In genomic region chr10:93148476-93148875, GRCh38 we compare ENCODE assay signal across 21 cellular contexts.
DNase-seq lines count a peak whose midpoint lies in the region; ATAC-seq and TF ChIP-seq lines count a peak whose summit lies in the region.
"Had no signal": no experiment of that assay in that cellular context is flagged by ENCODE, and none has a peak within 500 bp of the region (broad histone marks: within the 10 kb centered on the region; RNA-seq: fewer than 3 reads in every experiment).

No MANE protein-coding gene starts in this region.

- H3K23ac ChIP-seq in trophoblast cell (ENCODE audit: low read length) = no peak overlapping the region

- no peak overlapping the region for H2BK12ac ChIP-seq in trophoblast cell (ENCODE audit: low read length)

- no peak overlapping the region for H3K27ac Mint-ChIP-seq in activated naive CD8-positive, alpha-beta T cell treated with anti-CD3 and anti-CD28 coated beads, Interleukin-2, amount 50 U/mL, for 24 hours
- H3K27ac Mint-ChIP-seq in activated naive CD8-positive, alpha-beta T cell treated with anti-CD3 and anti-CD28 coated beads for 36 hours = no peak overlapping the region
- no peak overlapping the region for H3K27ac Mint-ChIP-seq in GM23338
- H3K27ac Mint-ChIP-seq: B cell; CD4-positive, alpha-beta T cell; CD8-positive, alpha-beta T cell had no signal

- H4K12ac ChIP-seq in trophoblast cell (ENCODE audit: low read depth, low read length) = no peak overlapping the region

- no peak for DNase-seq in activated naive CD8-positive, alpha-beta T cell treated with anti-CD3 and anti-CD28 coated beads, Interleukin-2, amount 50 U/mL, for 24 hours
- DNase-seq in activated naive CD8-positive, alpha-beta T cell treated with anti-CD3 and anti-CD28 coated beads for 36 hours = no peak
- no peak for DNase-seq in GM23338 (ENCODE audit: low spot score)
- no peak for DNase-seq in trophoblast cell
- DNase-seq in NCI-H774 (lab: John Stamatoyannopoulos, UW) = no peak
- DNase-seq in activated gamma-delta T cell treated with Interleukin-2 at 50 U/mL for 16 hours = no peak
- DNase-seq in activated CD4-positive, CD25-positive, alpha-beta regulatory T cell (lab: John Stamatoyannopoulos, UW) = no peak
- DNase-seq: AML-193; Caco-2; Calu3; CD4-positive, alpha-beta T cell; CD8-positive, alpha-beta T cell; DND-41; EL; GDM1 had no signal

- H3K9me3 ChIP-seq in BLaER1 (peaks cover 4% of the 10 kb centered on the region), trophoblast cell (ENCODE audit: insufficient read depth, low read depth, low read length) (peaks cover 4% of the 10 kb centered on the region)

- peaks cover 4% of the 10 kb centered on the region for H3K9me3 Mint-ChIP-seq in activated naive CD8-positive, alpha-beta T cell treated with anti-CD3 and anti-CD28 coated beads, Interleukin-2, amount 50 U/mL, for 24 hours
- peaks cover 8% of the 10 kb centered on the region for H3K9me3 Mint-ChIP-seq in activated naive CD8-positive, alpha-beta T cell treated with anti-CD3 and anti-CD28 coated beads for 36 hours
- peaks cover 19% of the 10 kb centered on the region for H3K9me3 Mint-ChIP-seq in GM23338
- H3K9me3 Mint-ChIP-seq: CD4-positive, alpha-beta T cell had no signal

- H3K14ac ChIP-seq in trophoblast cell (ENCODE audit: low read length) = no peak overlapping the region

- no peaks in the 10 kb centered on the region for H3K79me2 ChIP-seq in GM23338 (replicated peaks; ENCODE audit: insufficient read depth)
- H3K79me2 ChIP-seq in trophoblast cell (ENCODE audit: control insufficient read depth, insufficient read depth, low read length, poor library complexity) = peaks cover 1% of the 10 kb centered on the region

- WGBS in trophoblast cell (ENCODE audit: extremely low coverage, insufficient coverage, insufficient read length) = no CpG with 5 or more reads among the region's 3 CpGs

- H3K27ac ChIP-seq in BLaER1 = no peak overlapping the region
- no peak overlapping the region for H3K27ac ChIP-seq in GM23338 (ENCODE audit: low read depth)
- no peak overlapping the region for H3K27ac ChIP-seq in trophoblast cell (ENCODE audit: low read depth, low read length)
- H3K27ac ChIP-seq: 22Rv1, A549, C4-2B had no signal

- H2AK5ac ChIP-seq in trophoblast cell (ENCODE audit: low read length) = no peak overlapping the region

- H3K4me2 ChIP-seq in BLaER1 (peak overlapping the region; percentile 29), GM23338 (no peak overlapping the region), trophoblast cell (ENCODE audit: low read length) (no peak overlapping the region)

- peaks cover 16% of the 10 kb centered on the region for H3K79me1 ChIP-seq in trophoblast cell (ENCODE audit: low read length)

- no peak for TF ChIP-seq CTCF in GM23338 (conservative IDR thresholded peaks at IDR 0.05; ENCODE audit: low read depth in 2 of 2)

- H4K91ac ChIP-seq in trophoblast cell (ENCODE audit: low read depth, low read length) = peak overlapping the region; percentile 35

- H3K4me1 Mint-ChIP-seq in activated naive CD8-positive, alpha-beta T cell treated with anti-CD3 and anti-CD28 coated beads, Interleukin-2, amount 50 U/mL, for 24 hours = peaks cover 22% of the 10 kb centered on the region
- H3K4me1 Mint-ChIP-seq in activated naive CD8-positive, alpha-beta T cell treated with anti-CD3 and anti-CD28 coated beads for 36 hours = peaks cover 22% of the 10 kb centered on the region
- H3K4me1 Mint-ChIP-seq in GM23338 = peaks cover 14% of the 10 kb centered on the region
- H3K4me1 Mint-ChIP-seq: B cell had no signal

- H3K36me3 ChIP-seq in BLaER1 = no peaks in the 10 kb centered on the region
- H3K36me3 ChIP-seq in GM23338 (ENCODE audit: insufficient read depth) = no peaks in the 10 kb centered on the region; the same call in 1 of the 2 replicates
- no peaks in the 10 kb centered on the region for H3K36me3 ChIP-seq in trophoblast cell (ENCODE audit: control insufficient read depth in 1 of 2, insufficient read depth in 2 of 2, low read length in 2 of 2)

- H2AFZ ChIP-seq in GM23338 (peak overlapping the region; percentile 67; the same call in 1 of the 2 replicates), trophoblast cell (ENCODE audit: insufficient read depth, low read length, poor library complexity) (no peak overlapping the region)

- H3K27me3 ChIP-seq in BLaER1 = no peaks in the 10 kb centered on the region
- H3K27me3 ChIP-seq in GM23338 (ENCODE audit: insufficient read depth) = no peaks in the 10 kb centered on the region
- H3K27me3 ChIP-seq in trophoblast cell (ENCODE audit: insufficient read depth, low read length) = no peaks in the 10 kb centered on the region

- no peak overlapping the region for H2BK120ac ChIP-seq in trophoblast cell (ENCODE audit: insufficient read depth, low read length, poor library complexity)

- H3K4me1 ChIP-seq in BLaER1 (peaks cover 72% of the 10 kb centered on the region), GM23338 (ENCODE audit: insufficient read depth) (0 out of 2 replicates have a peak, but pooled peaks cover 3% of the 10 kb centered on the region), trophoblast cell (ENCODE audit: control insufficient read depth in 1 of 2, insufficient read depth in 2 of 2, low read length in 2 of 2) (peaks cover 11 to 15% of the 10 kb centered on the region in 2 experiments)
- H3K4me1 ChIP-seq: Caco-2 had no signal

- no peak overlapping the region for H3K9ac ChIP-seq in BLaER1
- no peak overlapping the region for H3K9ac ChIP-seq in trophoblast cell (ENCODE audit: low read length)

- no peaks in the 10 kb centered on the region for H3K36me3 Mint-ChIP-seq in activated naive CD8-positive, alpha-beta T cell treated with anti-CD3 and anti-CD28 coated beads, Interleukin-2, amount 50 U/mL, for 24 hours (ENCODE audit: low read depth)
- peaks cover 1% of the 10 kb centered on the region for H3K36me3 Mint-ChIP-seq in activated naive CD8-positive, alpha-beta T cell treated with anti-CD3 and anti-CD28 coated beads for 36 hours
- H3K36me3 Mint-ChIP-seq in GM23338 (ENCODE audit: low read depth) = peaks cover 8% of the 10 kb centered on the region
- H3K36me3 Mint-ChIP-seq: CD8-positive, alpha-beta T cell had no signal

- ATAC-seq in activated naive CD8-positive, alpha-beta T cell treated with anti-CD3 and anti-CD28 coated beads, Interleukin-2, amount 50 U/mL, for 24 hours = peak; percentile 61
- ATAC-seq in GM23338 = no peak
- ATAC-seq: A549; CD8-positive, alpha-beta T cell; GM12878 had no signal

- no peak overlapping the region for H3K18ac ChIP-seq in trophoblast cell (ENCODE audit: low read length)

- no peak overlapping the region for H3K4me3 ChIP-seq in BLaER1
- no peak overlapping the region for H3K4me3 ChIP-seq in GM23338
- no peak overlapping the region for H3K4me3 ChIP-seq in trophoblast cell (ENCODE audit: low read depth, low read length)
- H3K4me3 ChIP-seq: A549, GM12878 had no signal

- H4K20me1 ChIP-seq in BLaER1 (no peaks in the 10 kb centered on the region), GM23338 (replicated peaks; ENCODE audit: insufficient read depth) (no peaks in the 10 kb centered on the region)

- H3K27me3 Mint-ChIP-seq in activated naive CD8-positive, alpha-beta T cell treated with anti-CD3 and anti-CD28 coated beads, Interleukin-2, amount 50 U/mL, for 24 hours = peaks cover 23% of the 10 kb centered on the region
- H3K27me3 Mint-ChIP-seq in activated naive CD8-positive, alpha-beta T cell treated with anti-CD3 and anti-CD28 coated beads for 36 hours = peaks cover 39% of the 10 kb centered on the region
- H3K27me3 Mint-ChIP-seq in GM23338 (ENCODE audit: insufficient read depth, low read depth, poor library complexity) = no peaks in the 10 kb centered on the region

- H3K9me2 ChIP-seq in GM23338 (ENCODE audit: insufficient read depth) = peaks cover 9% of the 10 kb centered on the region

- no peak overlapping the region for H2BK5ac ChIP-seq in trophoblast cell (ENCODE audit: low read depth, low read length, poor library complexity)

- H3K4ac ChIP-seq in trophoblast cell (ENCODE audit: low read depth, low read length) = no peak overlapping the region

- no peaks in the 10 kb centered on the region for H3F3A ChIP-seq in GM23338 (replicated peaks; ENCODE audit: low read depth)

- no peak overlapping the region for H4K8ac ChIP-seq in trophoblast cell (ENCODE audit: low read depth, low read length)

- H3K4me3 Mint-ChIP-seq in activated naive CD8-positive, alpha-beta T cell treated with anti-CD3 and anti-CD28 coated beads, Interleukin-2, amount 50 U/mL, for 24 hours = no peak overlapping the region
- no peak overlapping the region for H3K4me3 Mint-ChIP-seq in activated naive CD8-positive, alpha-beta T cell treated with anti-CD3 and anti-CD28 coated beads for 36 hours
- no peak overlapping the region for H3K4me3 Mint-ChIP-seq in GM23338
- H3K4me3 Mint-ChIP-seq: B cell; CD4-positive, alpha-beta T cell; CD8-positive, alpha-beta T cell had no signal
